ENCODE assay signal across 1 cellular context in genomic region chr5:109538692-109539091, GRCh38.
TF ChIP-seq lines count a peak whose summit lies in the region.
"Not testable (repeated sequence)": the region's sequence is repeated elsewhere in the genome, so short reads cannot be mapped to it uniquely, and the experiment has no call there.

No MANE protein-coding gene starts in this region.

TF ChIP-seq in HepG2, 621 proteins besides CTCF, POLR2A, EP300 and RAD21 (continued from another document and continues in another):
- TF ChIP-seq FOXP1 (IDR thresholded peaks at IDR 0.05); SOX6 (IDR thresholded peaks at IDR 0.05); CREM (CRISPR knock-in tag; IDR thresholded peaks at IDR 0.05); CREB1 (IDR thresholded peaks at IDR 0.05): not testable (repeated sequence)
- peak; percentile 48; the same call in 1 of the 2 replicates for TF ChIP-seq FOXP1 (CRISPR knock-in tag; IDR thresholded peaks at IDR 0.05)
- peak; percentile 71; the same call in 1 of the 2 replicates for TF ChIP-seq RXRB (CRISPR knock-in tag; IDR thresholded peaks at IDR 0.05; ENCODE audit: borderline replicate concordance)
- TF ChIP-seq ATF2 (CRISPR knock-in tag; IDR thresholded peaks at IDR 0.05), result peak; percentile 41; the same call in 1 of the 2 replicates
- peak; percentile 88 for TF ChIP-seq ZNF766 (CRISPR knock-in tag; IDR thresholded peaks at IDR 0.05; ENCODE audit: borderline replicate concordance)
- peak; percentile 62; the same call in 1 of the 2 replicates for TF ChIP-seq ZSCAN20 (CRISPR knock-in tag; IDR thresholded peaks at IDR 0.05; ENCODE audit: borderline replicate concordance)
- peak; percentile 14; the same call in 1 of the 2 replicates for TF ChIP-seq GFI1 (CRISPR knock-in tag; IDR thresholded peaks at IDR 0.05; ENCODE audit: borderline replicate concordance)
- peak; percentile 26; the same call in 1 of the 2 replicates for TF ChIP-seq HOXA3 (CRISPR knock-in tag; IDR thresholded peaks at IDR 0.05)
- peak; percentile 79 for TF ChIP-seq ZNF629 (CRISPR knock-in tag; conservative IDR thresholded peaks at IDR 0.05)
- peak; percentile 74 for TF ChIP-seq FOXA3 (CRISPR knock-in tag; IDR thresholded peaks at IDR 0.05)
- peak; percentile 56; the same call in 1 of the 2 replicates for TF ChIP-seq MIXL1 (CRISPR knock-in tag; IDR thresholded peaks at IDR 0.05)
- peak; percentile 63; the same call in 1 of the 2 replicates for TF ChIP-seq SALL1 (CRISPR knock-in tag; IDR thresholded peaks at IDR 0.05)
- 0 out of 2 replicates have a peak, but pooled peaks have one; percentile 45 for TF ChIP-seq ZBTB25 (CRISPR knock-in tag; IDR thresholded peaks at IDR 0.05)
- TF ChIP-seq AHDC1 (CRISPR knock-in tag; IDR thresholded peaks at IDR 0.05; ENCODE audit: borderline replicate concordance), result peak; percentile 96; the same call in 1 of the 2 replicates
- peak; percentile 79 for TF ChIP-seq SOX6 (CRISPR knock-in tag; IDR thresholded peaks at IDR 0.05)
- TF ChIP-seq ERF (CRISPR knock-in tag; IDR thresholded peaks at IDR 0.05), result 0 out of 2 replicates have a peak, but pooled peaks have one; percentile 42
- peak; percentile 62 for TF ChIP-seq TCF7 (IDR thresholded peaks at IDR 0.05; ENCODE audit: low read depth)
- TF ChIP-seq ZMYM4 (CRISPR knock-in tag; IDR thresholded peaks at IDR 0.05), result peak; percentile 77
- TF ChIP-seq ZNF331 (CRISPR knock-in tag; IDR thresholded peaks at IDR 0.05), result peak; percentile 22; the same call in 1 of the 2 replicates
- TF ChIP-seq FOXJ3 (CRISPR knock-in tag; IDR thresholded peaks at IDR 0.05; ENCODE audit: borderline replicate concordance), result peak; percentile 89; the same call in 1 of the 2 replicates
- peak; percentile 62 for TF ChIP-seq CREM (IDR thresholded peaks at IDR 0.05)
- TF ChIP-seq YEATS4 (CRISPR knock-in tag; IDR thresholded peaks at IDR 0.05; ENCODE audit: borderline replicate concordance), result peak; percentile 18; the same call in 1 of the 2 replicates
- TF ChIP-seq ISL2 (CRISPR knock-in tag; IDR thresholded peaks at IDR 0.05), result peak; percentile 84
- 0 out of 2 replicates have a peak, but pooled peaks have one; percentile 12 for TF ChIP-seq RARA (CRISPR knock-in tag; IDR thresholded peaks at IDR 0.05)
- peak; percentile 62; the same call in 1 of the 2 replicates for TF ChIP-seq ZNF503 (CRISPR knock-in tag; IDR thresholded peaks at IDR 0.05)
- 0 out of 2 replicates have a peak, but pooled peaks have one; percentile 54 for TF ChIP-seq MIER3 (CRISPR knock-in tag; IDR thresholded peaks at IDR 0.05; ENCODE audit: borderline replicate concordance)
- TF ChIP-seq SMAD3 (CRISPR knock-in tag; IDR thresholded peaks at IDR 0.05), result peak; percentile 23; the same call in 1 of the 2 replicates
- 0 out of 2 replicates have a peak, but pooled peaks have one; percentile 30 for TF ChIP-seq KAT8 (CRISPR knock-in tag; IDR thresholded peaks at IDR 0.05)
- TF ChIP-seq ARID5B (CRISPR knock-in tag; IDR thresholded peaks at IDR 0.05), result peak; percentile 78
- peak; percentile 51; the same call in 1 of the 2 replicates for TF ChIP-seq PHF21A (CRISPR knock-in tag; IDR thresholded peaks at IDR 0.05)
- TF ChIP-seq BRCA1 (CRISPR knock-in tag; IDR thresholded peaks at IDR 0.05), result 0 out of 2 replicates have a peak, but pooled peaks have one; percentile 55
- peak; percentile 75 for TF ChIP-seq ZNF264 (CRISPR knock-in tag; IDR thresholded peaks at IDR 0.05)
- TF ChIP-seq ZNF574 (CRISPR knock-in tag; IDR thresholded peaks at IDR 0.05), result peak; percentile 32; the same call in 1 of the 2 replicates
- TF ChIP-seq MIER2 (CRISPR knock-in tag; IDR thresholded peaks at IDR 0.05), result peak; percentile 21; the same call in 1 of the 2 replicates
- TF ChIP-seq STAG1 (CRISPR knock-in tag; IDR thresholded peaks at IDR 0.05), result peak; percentile 25; the same call in 1 of the 2 replicates
- peak; percentile 98 for TF ChIP-seq ZNF362 (CRISPR knock-in tag; IDR thresholded peaks at IDR 0.05; ENCODE audit: borderline replicate concordance)
- 0 out of 2 replicates have a peak, but pooled peaks have one; percentile 27 for TF ChIP-seq ZNF644 (CRISPR knock-in tag; IDR thresholded peaks at IDR 0.05; ENCODE audit: low read depth)
- TF ChIP-seq GATAD2A (CRISPR knock-in tag; IDR thresholded peaks at IDR 0.05), result peak; percentile 92
- peak; percentile 47; the same call in 1 of the 2 replicates for TF ChIP-seq DPF2 (CRISPR knock-in tag; IDR thresholded peaks at IDR 0.05; ENCODE audit: borderline replicate concordance, low read depth)
- peak; percentile 52; the same call in 1 of the 2 replicates for TF ChIP-seq SOX5 (CRISPR knock-in tag; IDR thresholded peaks at IDR 0.05; ENCODE audit: borderline replicate concordance)
- peak; percentile 29; the same call in 1 of the 2 replicates for TF ChIP-seq CREB1 (CRISPR knock-in tag; IDR thresholded peaks at IDR 0.05)
